Comparison of ENCODE assay signal across 21 cellular contexts in the genomic region with DNA sequence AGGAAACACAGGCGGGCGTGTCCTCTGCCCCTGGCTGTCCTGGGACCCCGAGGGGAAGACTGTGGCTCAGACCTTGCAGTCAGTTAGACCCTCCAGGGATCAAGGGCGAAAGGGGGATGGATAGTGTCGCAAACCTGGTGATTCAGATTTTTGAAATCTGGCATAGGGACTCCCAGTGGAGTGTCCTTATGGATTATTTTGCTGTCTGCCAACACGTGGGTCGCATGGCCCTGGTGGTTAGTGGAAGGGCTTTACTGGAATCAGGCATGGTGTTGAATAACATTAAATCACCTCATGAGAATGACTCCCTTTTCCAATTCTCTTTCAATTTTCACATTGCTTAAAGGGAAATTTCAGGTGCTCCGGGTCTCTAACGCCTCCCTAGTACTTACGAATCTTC. TPM values are rescaled to one million over a fixed set of nuclear protein-coding genes. Genes with fewer than 3 reads are reported as not detected.
DNase-seq lines count a peak whose midpoint lies in the region; ATAC-seq and TF ChIP-seq lines count a peak whose summit lies in the region.
"Had no signal": no experiment of that assay in that cellular context is flagged by ENCODE, and none has a peak within 500 bp of the region (broad histone marks: within the 10 kb centered on the region; RNA-seq: fewer than 3 reads in every experiment).

No MANE protein-coding gene starts in this region.

- CTCF ChIA-PET in CD8-positive, alpha-beta memory T cell (lab: Charles Lee) = no interaction called here

- intact Hi-C loops in colonic mucosa (cut with DNase I) = no loop called here

- peak overlapping the region; percentile 56 for H3K4me3 Mint-ChIP-seq in activated naive CD8-positive, alpha-beta T cell
- no peak overlapping the region for H3K4me3 Mint-ChIP-seq in activated naive CD8-positive, alpha-beta T cell treated with anti-CD3 and anti-CD28 coated beads for 36 hours
- peak overlapping the region in 6 of 7 donors; percentile 75 to 87 (median 84) for H3K4me3 Mint-ChIP-seq in CD8-positive, alpha-beta memory T cell
- peak overlapping the region; percentile 61 for H3K4me3 Mint-ChIP-seq in central memory CD8-positive, alpha-beta T cell

- no peaks in the 10 kb centered on the region for H3K79me2 ChIP-seq in osteoblast (ENCODE audit: insufficient read depth, low read length)

- no peaks in the 10 kb centered on the region for H4K20me1 ChIP-seq in osteoblast (ENCODE audit: insufficient read depth, low read length)

- no peak overlapping the region for H3K4me2 ChIP-seq in osteoblast (ENCODE audit: insufficient read depth, low read length)
- H3K4me2 ChIP-seq: A549, KMS-11 had no signal

- no peak overlapping the region for H3K27ac Mint-ChIP-seq in activated naive CD8-positive, alpha-beta T cell
- H3K27ac Mint-ChIP-seq in activated naive CD8-positive, alpha-beta T cell treated with anti-CD3 and anti-CD28 coated beads for 36 hours = no peak overlapping the region
- H3K27ac Mint-ChIP-seq in CD8-positive, alpha-beta memory T cell = no peak overlapping the region
- H3K27ac Mint-ChIP-seq in central memory CD8-positive, alpha-beta T cell (ENCODE audit: low read depth) = no peak overlapping the region

- POLR2A ChIA-PET in CD8-positive, alpha-beta memory T cell (lab: Charles Lee) = interaction anchor here (0.6 to 0.7 kb wide), 3 partner anchors 24 to 970 kb away, joined by 3 to 11 read pairs (median 6); no protein-coding TSS in a partner anchor

- no peaks in the 10 kb centered on the region for H3K27me3 ChIP-seq in CD8-positive, alpha-beta memory T cell (ENCODE audit: insufficient read depth, low read length, poor library complexity, severe bottlenecking)
- H3K27me3 ChIP-seq in osteoblast (ENCODE audit: insufficient read depth, low read length) (peaks cover 93% of the 10 kb centered on the region), colonic mucosa (peaks cover 9% of the 10 kb centered on the region)

- H3K4me1 ChIP-seq in CD8-positive, alpha-beta memory T cell (ENCODE audit: insufficient read depth, low read length) = no peaks in the 10 kb centered on the region
- H3K4me1 ChIP-seq in osteoblast (ENCODE audit: insufficient read depth, low read length) (no peaks in the 10 kb centered on the region), colonic mucosa (no peaks in the 10 kb centered on the region)
- H3K4me1 ChIP-seq: A549, Caco-2 had no signal

- H3K9me3 ChIP-seq in CD8-positive, alpha-beta memory T cell (ENCODE audit: low read length) = no peaks in the 10 kb centered on the region
- H3K9me3 ChIP-seq in osteoblast (ENCODE audit: low read depth, low read length) = no peaks in the 10 kb centered on the region
- H3K9me3 ChIP-seq in colonic mucosa = no peaks in the 10 kb centered on the region
- H3K9me3 ChIP-seq: A549, Caco-2 had no signal

- no peaks in the 10 kb centered on the region for H3K36me3 ChIP-seq in CD8-positive, alpha-beta memory T cell (ENCODE audit: insufficient read depth, low read length)
- H3K36me3 ChIP-seq in osteoblast (ENCODE audit: insufficient read depth, low read length) = no peaks in the 10 kb centered on the region
- H3K36me3 ChIP-seq in colonic mucosa = no peaks in the 10 kb centered on the region

- no peaks in the 10 kb centered on the region for H3K36me3 Mint-ChIP-seq in activated naive CD8-positive, alpha-beta T cell
- H3K36me3 Mint-ChIP-seq in activated naive CD8-positive, alpha-beta T cell treated with anti-CD3 and anti-CD28 coated beads for 36 hours = no peaks in the 10 kb centered on the region
- no peaks in the 10 kb centered on the region for H3K36me3 Mint-ChIP-seq in CD8-positive, alpha-beta memory T cell
- no peaks in the 10 kb centered on the region for H3K36me3 Mint-ChIP-seq in central memory CD8-positive, alpha-beta T cell (ENCODE audit: insufficient read depth)

- no peak for DNase-seq in activated naive CD8-positive, alpha-beta T cell treated with anti-CD3 and anti-CD28 coated beads for 36 hours
- DNase-seq in CD8-positive, alpha-beta memory T cell = no peak
- no peak for DNase-seq in central memory CD8-positive, alpha-beta T cell (ENCODE audit: low spot score in 2 of 2)
- DNase-seq in osteoblast (ENCODE audit: insufficient read length, low spot score, missing footprints) = peak; percentile 85
- DNase-seq in putamen (ENCODE audit: low spot score) = no peak
- DNase-seq in colonic mucosa = no peak
- no peak for DNase-seq in NCI-H82 treated with DMSO at 0.1 percent for 48 hours (lab: John Stamatoyannopoulos, UW; ENCODE audit: unreplicated experiment)
- DNase-seq: Caco-2, GDM1, H9, NCI-H1092, NCI-H1694, NCI-H2081 treated with DMSO at 0.1 percent for 48 hours, NCI-H446 treated with DMSO at 0.1 percent for 48 hours, NCI-H69 had no signal

- H3K27me3 Mint-ChIP-seq in activated naive CD8-positive, alpha-beta T cell = peaks cover 34% of the 10 kb centered on the region
- peaks cover 97% of the 10 kb centered on the region for H3K27me3 Mint-ChIP-seq in activated naive CD8-positive, alpha-beta T cell treated with anti-CD3 and anti-CD28 coated beads for 36 hours
- peaks cover 46 to 79% of the 10 kb centered on the region in 2 donors for H3K27me3 Mint-ChIP-seq in CD8-positive, alpha-beta memory T cell
- peaks cover 92% of the 10 kb centered on the region for H3K27me3 Mint-ChIP-seq in central memory CD8-positive, alpha-beta T cell

- H3K4me1 Mint-ChIP-seq in activated naive CD8-positive, alpha-beta T cell (ENCODE audit: low read depth) = peaks cover 11% of the 10 kb centered on the region
- peaks cover 18% of the 10 kb centered on the region for H3K4me1 Mint-ChIP-seq in activated naive CD8-positive, alpha-beta T cell treated with anti-CD3 and anti-CD28 coated beads for 36 hours
- H3K4me1 Mint-ChIP-seq in CD8-positive, alpha-beta memory T cell = peaks cover 8 to 15% (median 15%) of the 10 kb centered on the region in 3 donors
- H3K4me1 Mint-ChIP-seq in central memory CD8-positive, alpha-beta T cell = peaks cover 10% of the 10 kb centered on the region

- TF ChIP-seq CTCF in osteoblast (IDR thresholded peaks at IDR 0.05; ENCODE audit: extremely low read depth, low read depth, low read length) (no peak), colonic mucosa (IDR thresholded peaks at IDR 0.05) (no peak)

- no peak overlapping the region for H3K9ac ChIP-seq in colonic mucosa (ENCODE audit: low read depth in 2 of 2, low read length in 2 of 2)
- H3K9ac ChIP-seq: KMS-11 had no signal

- H3K27ac ChIP-seq in CD8-positive, alpha-beta memory T cell (ENCODE audit: low read depth, low read length) = no peak overlapping the region
- H3K27ac ChIP-seq in osteoblast (ENCODE audit: low read depth, low read length) (no peak overlapping the region), colonic mucosa (no peak overlapping the region)
- H3K27ac ChIP-seq: A549, C4-2B, HL-60, KMS-11 had no signal

- no peak overlapping the region for H3K4me3 ChIP-seq in CD8-positive, alpha-beta memory T cell (ENCODE audit: low read length)
- no peak overlapping the region for H3K4me3 ChIP-seq in osteoblast (ENCODE audit: insufficient read depth, low read length)
- no peak overlapping the region for H3K4me3 ChIP-seq in colonic mucosa
- H3K4me3 ChIP-seq: A549 had no signal

- no peaks in the 10 kb centered on the region for H3K9me3 Mint-ChIP-seq in activated naive CD8-positive, alpha-beta T cell (ENCODE audit: low read depth)
- no peaks in the 10 kb centered on the region for H3K9me3 Mint-ChIP-seq in activated naive CD8-positive, alpha-beta T cell treated with anti-CD3 and anti-CD28 coated beads for 36 hours
- peaks cover 0 to 1% (median 0%) of the 10 kb centered on the region in 5 donors for H3K9me3 Mint-ChIP-seq in CD8-positive, alpha-beta memory T cell
- no peaks in the 10 kb centered on the region for H3K9me3 Mint-ChIP-seq in central memory CD8-positive, alpha-beta T cell

- no peak overlapping the region for H2AFZ ChIP-seq in osteoblast (ENCODE audit: low read length)

- ATAC-seq in central memory CD8-positive, alpha-beta T cell (replicated peaks; ENCODE audit: extremely low read depth, poor library complexity, severe bottlenecking) = no peak
- ATAC-seq: A549, Right ventricle myocardium inferior had no signal

RNA-seq across cellular contexts. Expression of a gene that starts 35.0 kb away (rescaled TPM):
- total RNA-seq in activated naive CD8-positive, alpha-beta T cell treated with anti-CD3 and anti-CD28 coated beads for 36 hours = 1 to 10 TPM; 1.2 to 1.6 TPM
- 1 to 10 TPM; 1.3 to 2.0 TPM for total RNA-seq in CD8-positive, alpha-beta memory T cell
- polyA plus RNA-seq in CD8-positive, alpha-beta memory T cell = 3.6 TPM
- total RNA-seq in osteoblast = 9.4 and 13.0 TPM in 2 replicates
- total RNA-seq in colonic mucosa = 1 to 10 TPM in 1 of 2 donors, under 1 TPM in 1; 0.59 to 1.3 TPM
- total RNA-seq: Caco-2 had no signal

RNA-seq across cellular contexts. Expression of a gene that starts 47.2 kb away (rescaled TPM):
- total RNA-seq in activated naive CD8-positive, alpha-beta T cell treated with anti-CD3 and anti-CD28 coated beads for 36 hours = 10 to 100 TPM; 31.3 to 32.9 TPM
- total RNA-seq in CD8-positive, alpha-beta memory T cell = 10 to 100 TPM; 31.6 to 35.9 TPM
- polyA plus RNA-seq in CD8-positive, alpha-beta memory T cell = 39.7 TPM
- total RNA-seq in osteoblast (25.7 and 30.9 TPM in 2 replicates), colonic mucosa (10 to 100 TPM; 12.0 to 18.8 TPM)
